ENCODE assay signal across 10 cellular contexts in the genomic region with DNA sequence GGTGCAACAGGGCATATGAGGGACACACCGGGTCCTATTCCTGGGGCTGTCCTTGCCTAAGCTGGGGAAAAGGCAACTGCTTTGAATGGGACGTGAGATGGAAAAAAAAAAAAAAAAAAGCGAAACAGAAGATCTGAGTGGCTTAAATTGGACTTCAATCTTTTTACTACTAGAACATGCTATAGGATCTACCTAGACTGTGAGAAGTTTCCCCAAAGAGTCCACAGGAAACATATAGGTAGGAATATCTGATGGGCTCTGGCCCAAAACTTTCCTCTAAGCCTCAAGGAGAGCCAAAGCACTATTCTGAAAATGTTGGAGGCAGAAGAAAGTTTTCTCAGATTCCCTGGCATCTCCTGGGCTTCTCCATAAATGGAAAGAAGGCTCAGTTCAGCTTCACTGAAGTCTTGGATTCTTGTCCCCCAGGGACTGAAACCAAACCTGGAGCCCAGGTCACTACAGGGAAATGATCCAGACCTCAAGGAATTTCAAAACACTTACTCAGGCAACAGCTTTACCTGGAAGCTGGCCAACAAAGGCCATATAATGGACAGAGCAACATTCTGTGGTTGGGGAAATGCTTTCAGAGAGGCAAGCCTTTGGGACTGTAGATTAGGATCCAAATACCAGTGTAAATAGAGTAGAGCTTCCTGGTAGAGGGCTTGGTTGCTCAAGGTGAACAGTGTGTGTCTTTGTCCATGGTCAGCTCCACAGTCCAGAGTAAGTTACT. TPM values are rescaled to one million over a fixed set of nuclear protein-coding genes. Genes with fewer than 3 reads are reported as not detected.
DNase-seq lines count a peak whose midpoint lies in the region; ATAC-seq, FAIRE-seq and TF ChIP-seq lines count a peak whose summit lies in the region.
"Had no signal": no experiment of that assay in that cellular context is flagged by ENCODE, and none has a peak within 500 bp of the region (broad histone marks: within the 10 kb centered on the region; RNA-seq: fewer than 3 reads in every experiment).

No MANE protein-coding gene starts in this region.

- peaks cover 2% of the 10 kb centered on the region for H3K36me3 Mint-ChIP-seq in activated T-cell treated with anti-CD3 and anti-CD28 coated beads, Interleukin-2, amount 50 U/mL, for 24 hours (ENCODE audit: low read depth)
- peaks cover 10% of the 10 kb centered on the region; the same call in 2 of the 3 replicates for H3K36me3 Mint-ChIP-seq in GM23338 (ENCODE audit: low read depth)

- no peak overlapping the region for H3K27ac Mint-ChIP-seq in activated T-cell treated with anti-CD3 and anti-CD28 coated beads, Interleukin-2, amount 50 U/mL, for 24 hours
- no peak overlapping the region for H3K27ac Mint-ChIP-seq in GM23338

- no peaks in the 10 kb centered on the region for H3K4me1 Mint-ChIP-seq in activated T-cell treated with anti-CD3 and anti-CD28 coated beads, Interleukin-2, amount 50 U/mL, for 24 hours (ENCODE audit: low read depth)
- no peaks in the 10 kb centered on the region for H3K4me1 Mint-ChIP-seq in GM23338

- peaks cover 31% of the 10 kb centered on the region for H3K27me3 Mint-ChIP-seq in activated T-cell treated with anti-CD3 and anti-CD28 coated beads, Interleukin-2, amount 50 U/mL, for 24 hours
- H3K27me3 Mint-ChIP-seq in GM23338 (ENCODE audit: insufficient read depth, low read depth, poor library complexity), result peaks cover 5% of the 10 kb centered on the region

- no peaks in the 10 kb centered on the region for H3K27me3 ChIP-seq in GM23338 (ENCODE audit: insufficient read depth)

- peaks cover 30% of the 10 kb centered on the region for H3K9me3 Mint-ChIP-seq in activated T-cell treated with anti-CD3 and anti-CD28 coated beads, Interleukin-2, amount 50 U/mL, for 24 hours
- H3K9me3 Mint-ChIP-seq in GM23338, result peaks cover 22% of the 10 kb centered on the region

- H3K4me3 ChIP-seq in LNCaP clone FGC (ENCODE audit: low read depth, low read length), result no peak overlapping the region
- no peak overlapping the region for H3K4me3 ChIP-seq in cardiac fibroblast (replicated peaks in 1 of 2; ENCODE audit: low read depth in 2 of 2, low read length in 2 of 2)
- H3K4me3 ChIP-seq in GM23338, result no peak overlapping the region

- H3K4me3 Mint-ChIP-seq in activated T-cell treated with anti-CD3 and anti-CD28 coated beads, Interleukin-2, amount 50 U/mL, for 24 hours, result no peak overlapping the region
- H3K4me3 Mint-ChIP-seq in GM23338, result no peak overlapping the region

- DNase-seq in COLO668 (lab: John Stamatoyannopoulos, UW; ENCODE audit: unreplicated experiment) (peak; percentile 55), LNCaP clone FGC (ENCODE audit: low read depth) (peak; percentile 75), cardiac fibroblast (ENCODE audit: low read depth in 2 of 2) (peak; percentile 92 to 95), mucosa of gallbladder (ENCODE audit: low spot score) (peak; percentile 63), frontal cortex (ENCODE audit: low spot score in 2 of 2) (no peak), GM23338 (ENCODE audit: low spot score) (no peak), NCI-H146 treated with DMSO at 0.1 percent for 48 hours (lab: John Stamatoyannopoulos, UW; ENCODE audit: unreplicated experiment) (no peak)
- no peak for DNase-seq in activated T-cell treated with anti-CD3 and anti-CD28 coated beads, Interleukin-2, amount 50 U/mL, for 24 hours
- DNase-seq: activated CD4-positive, CD25-positive, alpha-beta regulatory T cell treated with anti-CD3 and anti-CD28 coated beads, Interleukin-2, amount 50 U/mL, for 72 hours; stimulated activated CD8-positive, alpha-beta memory T cell treated with anti-CD3 and anti-CD28 coated beads, Interleukin-4, amount 100 ng/mL, for 48 hours had no signal

- no peak for FAIRE-seq in frontal cortex (lab: Jason Lieb, UNC)

- no peaks in the 10 kb centered on the region for H4K20me1 ChIP-seq in GM23338 (replicated peaks; ENCODE audit: insufficient read depth)

- H3K9me2 ChIP-seq in GM23338 (ENCODE audit: insufficient read depth), result 0 out of 2 replicates have a peak, but pooled peaks cover 8% of the 10 kb centered on the region

- H3K4me1 ChIP-seq in GM23338 (ENCODE audit: insufficient read depth), result no peaks in the 10 kb centered on the region

- H3K79me2 ChIP-seq in GM23338 (replicated peaks; ENCODE audit: insufficient read depth), result no peaks in the 10 kb centered on the region

- ATAC-seq in GM23338, result no peak

- no peaks in the 10 kb centered on the region for H3F3A ChIP-seq in GM23338 (replicated peaks; ENCODE audit: low read depth)

- no peak overlapping the region for H3K4me2 ChIP-seq in GM23338

- TF ChIP-seq CTCF in LNCaP clone FGC (IDR thresholded peaks at IDR 0.05; ENCODE audit: control insufficient read depth, extremely low read depth, insufficient read depth) (no peak), cardiac fibroblast (IDR thresholded peaks at IDR 0.05; ENCODE audit: low read depth, low read length) (no peak), GM23338 (conservative IDR thresholded peaks at IDR 0.05; ENCODE audit: low read depth in 2 of 2) (no peak)

- no peak overlapping the region for H3K27ac ChIP-seq in GM23338 (ENCODE audit: low read depth)

- no peak overlapping the region for H2AFZ ChIP-seq in GM23338

- peaks cover 4% of the 10 kb centered on the region; the same call in 1 of the 2 replicates for H3K36me3 ChIP-seq in GM23338 (ENCODE audit: insufficient read depth)

TF ChIP-seq in GM23338, 12 proteins besides CTCF, POLR2A, EP300 and RAD21 (continues in another document):
- TF ChIP-seq EZH2phosphoT487 (IDR thresholded peaks at IDR 0.05; ENCODE audit: unreplicated experiment) (no peak), ZNF114 (CRISPR knock-in tag; IDR thresholded peaks at IDR 0.05) (no peak), EZH2 (IDR thresholded peaks at IDR 0.05; ENCODE audit: low read depth, unreplicated experiment) (no peak), POLR2AphosphoS5 (IDR thresholded peaks at IDR 0.05; ENCODE audit: low read depth) (no peak)
- TF ChIP-seq, protein P1, sequence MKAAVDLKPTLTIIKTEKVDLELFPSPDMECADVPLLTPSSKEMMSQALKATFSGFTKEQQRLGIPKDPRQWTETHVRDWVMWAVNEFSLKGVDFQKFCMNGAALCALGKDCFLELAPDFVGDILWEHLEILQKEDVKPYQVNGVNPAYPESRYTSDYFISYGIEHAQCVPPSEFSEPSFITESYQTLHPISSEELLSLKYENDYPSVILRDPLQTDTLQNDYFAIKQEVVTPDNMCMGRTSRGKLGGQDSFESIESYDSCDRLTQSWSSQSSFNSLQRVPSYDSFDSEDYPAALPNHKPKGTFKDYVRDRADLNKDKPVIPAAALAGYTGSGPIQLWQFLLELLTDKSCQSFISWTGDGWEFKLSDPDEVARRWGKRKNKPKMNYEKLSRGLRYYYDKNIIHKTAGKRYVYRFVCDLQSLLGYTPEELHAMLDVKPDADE (IDR thresholded peaks at IDR 0.05), result no peak

RNA-seq across cellular contexts. Expression of a gene that starts 56.9 kb away (rescaled TPM):
- total RNA-seq in mucosa of gallbladder, result 40.8 TPM
- 87.6 TPM for total RNA-seq in frontal cortex
- 66.6 and 70.3 TPM in 2 replicates for total RNA-seq in GM23338 (2014; rRNA removed; shearing (Covaris generic))
- 30.6 and 36.6 TPM in 2 replicates for polyA plus RNA-seq in GM23338 (2016; fragmentation: Nextera tagmentation; extraction: Ambion mirVana)

Comparison
In these comparisons a context has a peak if more than half of its experiments do, and no peak if none do; other contexts are left out.
1. DNase-seq: peak in COLO668 (single experiment), LNCaP clone FGC (single experiment), cardiac fibroblast (2 of 2) and mucosa of gallbladder (single experiment); none in frontal cortex (0 of 2), activated T-cell treated with anti-CD3 and anti-CD28 coated beads, Interleukin-2, amount 50 U/mL, for 24 hours (single experiment), GM23338 (single experiment) and NCI-H146 treated with DMSO at 0.1 percent for 48 hours (single experiment).